ENCODE assay signal across 18 cellular contexts in genomic region chr4:101464596-101464995, GRCh38.
DNase-seq lines count a peak whose midpoint lies in the region; TF ChIP-seq lines count a peak whose summit lies in the region.
"Had no signal": no experiment of that assay in that cellular context is flagged by ENCODE, and none has a peak within 500 bp of the region (broad histone marks: within the 10 kb centered on the region; RNA-seq: fewer than 3 reads in every experiment).

No MANE protein-coding gene starts in this region.

- peaks cover 6% of the 10 kb centered on the region for H3K4me1 Mint-ChIP-seq in Caco-2 (ENCODE audit: low read depth, unreplicated experiment)
- no peaks in the 10 kb centered on the region for H3K4me1 Mint-ChIP-seq in activated CD4-positive, alpha-beta T cell treated with anti-CD3 and anti-CD28 coated beads, Interleukin-2, amount 10 ng/mL, durations not matched to agents 7 days and 5 days
- H3K4me1 Mint-ChIP-seq: CD4-positive, alpha-beta memory T cell had no signal

- POLR2A ChIA-PET in Caco-2 (lab: Charles Lee) = no interaction called here
- POLR2A ChIA-PET in activated CD4-positive, alpha-beta T cell treated with anti-CD3 and anti-CD28 coated beads, Interleukin-2, amount 10 ng/mL, durations not matched to agents 7 days and 5 days (lab: Charles Lee) = no interaction called here

- H3K27me3 ChIP-seq in Caco-2 (replicated peaks; ENCODE audit: control insufficient read depth, insufficient read depth, low read length) (no peaks in the 10 kb centered on the region), breast epithelium (no peaks in the 10 kb centered on the region)
- H3K27me3 ChIP-seq: BE2C had no signal

- BruUV-seq in Caco-2 (replicated peaks; lab: Mats Ljungman, UMichigan) = no TSS peak

- H3K27me3 Mint-ChIP-seq in Caco-2 (ENCODE audit: insufficient read depth, unreplicated experiment) = no peaks in the 10 kb centered on the region
- peaks cover 18% of the 10 kb centered on the region for H3K27me3 Mint-ChIP-seq in activated CD4-positive, alpha-beta T cell treated with anti-CD3 and anti-CD28 coated beads, Interleukin-2, amount 10 ng/mL, durations not matched to agents 7 days and 5 days

- intact Hi-C loops in Caco-2 (cut with micrococcal nuclease; ENCODE audit: unreplicated experiment) (no loop called here), breast epithelium (cut with DNase I; ENCODE audit: low total_unique reads) (no loop called here)

- CTCF ChIA-PET in Caco-2 (lab: Charles Lee) = no interaction called here
- CTCF ChIA-PET in activated CD4-positive, alpha-beta T cell treated with anti-CD3 and anti-CD28 coated beads, Interleukin-2, amount 10 ng/mL, durations not matched to agents 7 days and 5 days (lab: Charles Lee) = interaction anchor here (0.9 kb wide), 1 partner anchor 13 kb away, joined by 3 read pairs; no protein-coding TSS in a partner anchor

- H3K9me3 Mint-ChIP-seq in Caco-2 (ENCODE audit: unreplicated experiment) = no peaks in the 10 kb centered on the region
- no peaks in the 10 kb centered on the region for H3K9me3 Mint-ChIP-seq in activated CD4-positive, alpha-beta T cell treated with anti-CD3 and anti-CD28 coated beads, Interleukin-2, amount 10 ng/mL, durations not matched to agents 7 days and 5 days

- no peak overlapping the region for H3K4me3 Mint-ChIP-seq in Caco-2 (ENCODE audit: unreplicated experiment)
- no peak overlapping the region for H3K4me3 Mint-ChIP-seq in activated CD4-positive, alpha-beta T cell treated with anti-CD3 and anti-CD28 coated beads, Interleukin-2, amount 10 ng/mL, durations not matched to agents 7 days and 5 days
- H3K4me3 Mint-ChIP-seq: CD4-positive, alpha-beta memory T cell; HFFc6 had no signal

- no peak overlapping the region for H3K27ac ChIP-seq in breast epithelium
- H3K27ac ChIP-seq: A549, C4-2B, HL-60 had no signal

- no peak for TF ChIP-seq CTCF in Caco-2 (IDR thresholded peaks at IDR 0.05; ENCODE audit: insufficient read depth in 1 of 2, low read depth in 1 of 2, low read length in 1 of 2, severe bottlenecking in 1 of 2, unreplicated experiment in 1 of 2)
- TF ChIP-seq CTCF in breast epithelium (IDR thresholded peaks at IDR 0.05) = no peak

- DNase-seq in Caco-2 (peak; percentile 42 to 64), ELF-1 (ENCODE audit: low read depth, low spot score) (peak; percentile 40), NCI-H146 treated with DMSO at 0.1 percent for 48 hours (lab: John Stamatoyannopoulos, UW; ENCODE audit: unreplicated experiment) (peak; percentile 25), iPS-NIHi7 (ENCODE audit: extremely low spot score) (peak; percentile 13), breast epithelium (ENCODE audit: low spot score in 2 of 2) (no peak), ureter (ENCODE audit: low spot score) (no peak)
- no peak for DNase-seq in activated CD4-positive, alpha-beta T cell treated with anti-CD3 and anti-CD28 coated beads, Interleukin-2, amount 10 ng/mL, durations not matched to agents 7 days and 5 days
- DNase-seq: BE2C; CD4-positive, alpha-beta memory T cell; DMS153; DMS79 treated with DMSO at 0.1 percent for 48 hours; EL; GDM1; HFFc6 had no signal

- TF ChIP-seq POLR2A in breast epithelium (IDR thresholded peaks at IDR 0.05) = no peak

- H3K27ac Mint-ChIP-seq in Caco-2 (ENCODE audit: unreplicated experiment) = no peak overlapping the region
- H3K27ac Mint-ChIP-seq in activated CD4-positive, alpha-beta T cell treated with anti-CD3 and anti-CD28 coated beads, Interleukin-2, amount 10 ng/mL, durations not matched to agents 7 days and 5 days = no peak overlapping the region
- H3K27ac Mint-ChIP-seq: CD4-positive, alpha-beta memory T cell; HFFc6 had no signal

- H3K4me3 ChIP-seq in Caco-2 (ENCODE audit: low read depth, low read length) (no peak overlapping the region), breast epithelium (no peak overlapping the region)
- H3K4me3 ChIP-seq: A549, HAP-1 had no signal

- H3K36me3 Mint-ChIP-seq in Caco-2 (ENCODE audit: insufficient read depth, unreplicated experiment) = no peaks in the 10 kb centered on the region
- no peaks in the 10 kb centered on the region for H3K36me3 Mint-ChIP-seq in activated CD4-positive, alpha-beta T cell treated with anti-CD3 and anti-CD28 coated beads, Interleukin-2, amount 10 ng/mL, durations not matched to agents 7 days and 5 days (ENCODE audit: low read depth)
- H3K36me3 Mint-ChIP-seq: CD4-positive, alpha-beta memory T cell had no signal

- H3K4me1 ChIP-seq in Caco-2 (no peaks in the 10 kb centered on the region), breast epithelium (no peaks in the 10 kb centered on the region)
- H3K4me1 ChIP-seq: A549, BE2C, HAP-1 had no signal

- H3K9me3 ChIP-seq in Caco-2 = no peaks in the 10 kb centered on the region
- peaks cover 4 to 14% of the 10 kb centered on the region in 2 donors for H3K9me3 ChIP-seq in breast epithelium
- H3K9me3 ChIP-seq: A549, BE2C, HAP-1 had no signal

- H3K36me3 ChIP-seq in Caco-2 (ENCODE audit: control insufficient read depth, insufficient read depth, low read length) (no peaks in the 10 kb centered on the region), breast epithelium (no peaks in the 10 kb centered on the region)
- H3K36me3 ChIP-seq: BE2C, HAP-1 had no signal

Comparison
In these comparisons a context has a peak if more than half of its experiments do, and no peak if none do; other contexts are left out.
1. DNase-seq: peak in Caco-2 (2 of 2), ELF-1 (single experiment), NCI-H146 treated with DMSO at 0.1 percent for 48 hours (single experiment) and iPS-NIHi7 (single experiment); none in breast epithelium (0 of 2), ureter (single experiment) and activated CD4-positive, alpha-beta T cell treated with anti-CD3 and anti-CD28 coated beads, Interleukin-2, amount 10 ng/mL, durations not matched to agents 7 days and 5 days (single experiment).